Comparison of ENCODE assay signal across 26 cellular contexts in genomic region chr2:241836257-241836656, GRCh38. TPM values are rescaled to one million over a fixed set of nuclear protein-coding genes. Genes with fewer than 3 reads are reported as not detected.
"Had no signal": no experiment of that assay in that cellular context is flagged by ENCODE, and none has a peak within 500 bp of the region (broad histone marks: within the 10 kb centered on the region; RNA-seq: fewer than 3 reads in every experiment).

No MANE protein-coding gene starts in this region.

- H3K9me3 ChIP-seq: body of pancreas, pancreas, psoas muscle, right atrium auricular region, thyroid gland had no signal

- H3K4me1 Mint-ChIP-seq: activated B cell treated with CpG ODN at 0.5 μM for 24 hours had no signal

- DNase-seq: activated B cell treated with CpG ODN at 0.5 μM for 24 hours; activated CD4-positive, alpha-beta T cell treated with anti-CD3 and anti-CD28 coated beads for 4 hours; activated CD4-positive, alpha-beta T cell treated with anti-CD3 and anti-CD28 coated beads, Interleukin-2, amount 50 U/mL, for 48 hours; activated effector memory CD4-positive, alpha-beta T cell treated with anti-CD3 and anti-CD28 coated beads, Interleukin-2, amount 50 U/mL, for 16 hours; activated naive CD4-positive, alpha-beta T cell treated with anti-CD3 and anti-CD28 coated beads, Interleukin-2, amount 50 U/mL, for 16 hours; activated T-cell treated with anti-CD3 and anti-CD28 coated beads, Interleukin-2, amount 50 U/mL, for 72 hours; body of pancreas; effector memory CD8-positive, alpha-beta T cell; glutamatergic neuron; immature natural killer cell; nephron progenitor cell; pancreas; psoas muscle; stimulated activated CD4-positive, alpha-beta T cell treated with anti-CD3 and anti-CD28 coated beads, Interleukin-12 subunit alpha, Interleukin-12 subunit beta, amount 100 ng/mL, for 4 hours; stimulated activated CD4-positive, alpha-beta T cell treated with anti-CD3 and anti-CD28 coated beads, Interleukin-4, amount 100 ng/mL, for 4 hours; stimulated activated naive CD8-positive, alpha-beta T cell treated with anti-CD3 and anti-CD28 coated beads, Interleukin-15, Interleukin-2, amounts not matched to agents 100 U/mL and 50 U/mL, for 24 hours; T-helper 17 cell; thyroid gland had no signal

- H3K27ac Mint-ChIP-seq: activated B cell treated with CpG ODN at 0.5 μM for 24 hours; activated naive CD8-positive, alpha-beta T cell treated with anti-CD3 and anti-CD28 coated beads, Interleukin-2, amount 50 U/mL, for 24 hours; activated T-cell treated with anti-CD3 and anti-CD28 coated beads, Interleukin-2, amount 50 U/mL, for 72 hours; immature natural killer cell; nephron progenitor cell; T-helper 17 cell had no signal

- H3K4me3 ChIP-seq: body of pancreas, cardiac muscle cell, hepatocyte, pancreas, psoas muscle, right atrium auricular region, thyroid gland had no signal

- H3K9me3 Mint-ChIP-seq: activated T-cell treated with anti-CD3 and anti-CD28 coated beads, Interleukin-2, amount 50 U/mL, for 72 hours; effector memory CD8-positive, alpha-beta T cell; immature natural killer cell had no signal

- H3K27ac ChIP-seq: body of pancreas, cardiac muscle cell, hepatocyte, pancreas, psoas muscle, right atrium auricular region, thyroid gland had no signal

- H3K27me3 ChIP-seq: body of pancreas, cardiac muscle cell, pancreas, right atrium auricular region, thyroid gland had no signal

- H3K27me3 Mint-ChIP-seq: effector memory CD8-positive, alpha-beta T cell had no signal

- ATAC-seq: activated naive CD8-positive, alpha-beta T cell treated with anti-CD3 and anti-CD28 coated beads, Interleukin-2, amount 50 U/mL, for 24 hours; body of pancreas; effector memory CD8-positive, alpha-beta T cell; esophagus mucosa; pancreas; psoas muscle; stimulated activated naive CD8-positive, alpha-beta T cell treated with anti-CD3 and anti-CD28 coated beads, Interleukin-15, Interleukin-2, amounts not matched to agents 100 U/mL and 50 U/mL, for 24 hours; T-helper 17 cell had no signal

- H3K4me3 Mint-ChIP-seq: activated B cell treated with CpG ODN at 0.5 μM for 24 hours; activated naive CD8-positive, alpha-beta T cell treated with anti-CD3 and anti-CD28 coated beads, Interleukin-2, amount 50 U/mL, for 24 hours; activated T-cell treated with anti-CD3 and anti-CD28 coated beads, Interleukin-2, amount 50 U/mL, for 72 hours; effector memory CD8-positive, alpha-beta T cell; immature natural killer cell; nephron progenitor cell; T-helper 17 cell had no signal

- H3K36me3 ChIP-seq: cardiac muscle cell, pancreas, right atrium auricular region, thyroid gland had no signal

- H3K4me1 ChIP-seq: body of pancreas, pancreas, psoas muscle, right atrium auricular region had no signal

RNA-seq across cellular contexts. Expression of gene PDCD1, which starts 22.4 kb away (rescaled TPM):
- total RNA-seq: cardiac muscle cell, dermis microvascular lymphatic vessel endothelial cell, endothelial cell of umbilical vein, hepatocyte, skeletal muscle tissue had no signal

RNA-seq across cellular contexts. Expression of gene NEU4, which starts 27.3 kb away (rescaled TPM):
- total RNA-seq: body of pancreas, endothelial cell of umbilical vein, esophagus mucosa, pancreas had no signal

RNA-seq across cellular contexts. Expression of gene RTP5, which starts 33.3 kb away (rescaled TPM):
- total RNA-seq: activated B cell treated with CpG ODN at 0.5 μM for 24 hours, body of pancreas, cardiac muscle cell, dermis microvascular lymphatic vessel endothelial cell, endothelial cell of umbilical vein, esophagus mucosa, hepatocyte, pancreas, psoas muscle, right atrium auricular region, skeletal muscle tissue had no signal

RNA-seq across cellular contexts. Expression of gene GAL3ST2, which starts 59.6 kb away (rescaled TPM):
- total RNA-seq: activated B cell treated with CpG ODN at 0.5 μM for 24 hours, body of pancreas, dermis microvascular lymphatic vessel endothelial cell, endothelial cell of umbilical vein, esophagus mucosa, pancreas, skeletal muscle tissue, thyroid gland had no signal
